2 cellular contexts compared by ENCODE assay signal in the genomic region with DNA sequence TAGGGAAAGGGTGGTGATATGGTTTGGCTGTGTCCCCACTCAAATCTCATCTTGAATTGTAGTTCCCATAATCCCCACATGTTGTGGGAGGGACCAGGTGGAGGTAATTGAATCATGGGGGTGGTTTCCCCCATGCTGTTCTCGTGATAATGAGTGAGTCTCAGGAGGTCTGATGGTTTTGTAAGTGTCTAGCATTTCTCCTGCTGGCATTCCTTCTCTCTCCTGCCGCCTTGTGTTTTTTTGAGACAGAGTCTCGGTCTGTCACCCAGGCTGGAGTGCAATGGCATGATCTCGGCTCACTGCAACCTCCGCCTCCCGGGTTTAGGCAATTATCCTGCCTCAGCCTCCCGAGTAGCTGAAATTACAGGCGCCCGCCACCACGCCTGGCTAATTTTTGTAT. TPM values are rescaled to one million over a fixed set of nuclear protein-coding genes. Genes with fewer than 3 reads are reported as not detected.
"Had no signal": no experiment of that assay in that cellular context is flagged by ENCODE, and none has a peak within 500 bp of the region (broad histone marks: within the 10 kb centered on the region; RNA-seq: fewer than 3 reads in every experiment).

No MANE protein-coding gene starts in this region.

RNA-seq across cellular contexts. Expression of gene ARHGEF10L, which starts 57.5 kb away (rescaled TPM):
- polyA plus RNA-seq: IgD-negative memory B cell, K562 had no signal
